1 cellular context compared by ENCODE assay signal in the genomic region with DNA sequence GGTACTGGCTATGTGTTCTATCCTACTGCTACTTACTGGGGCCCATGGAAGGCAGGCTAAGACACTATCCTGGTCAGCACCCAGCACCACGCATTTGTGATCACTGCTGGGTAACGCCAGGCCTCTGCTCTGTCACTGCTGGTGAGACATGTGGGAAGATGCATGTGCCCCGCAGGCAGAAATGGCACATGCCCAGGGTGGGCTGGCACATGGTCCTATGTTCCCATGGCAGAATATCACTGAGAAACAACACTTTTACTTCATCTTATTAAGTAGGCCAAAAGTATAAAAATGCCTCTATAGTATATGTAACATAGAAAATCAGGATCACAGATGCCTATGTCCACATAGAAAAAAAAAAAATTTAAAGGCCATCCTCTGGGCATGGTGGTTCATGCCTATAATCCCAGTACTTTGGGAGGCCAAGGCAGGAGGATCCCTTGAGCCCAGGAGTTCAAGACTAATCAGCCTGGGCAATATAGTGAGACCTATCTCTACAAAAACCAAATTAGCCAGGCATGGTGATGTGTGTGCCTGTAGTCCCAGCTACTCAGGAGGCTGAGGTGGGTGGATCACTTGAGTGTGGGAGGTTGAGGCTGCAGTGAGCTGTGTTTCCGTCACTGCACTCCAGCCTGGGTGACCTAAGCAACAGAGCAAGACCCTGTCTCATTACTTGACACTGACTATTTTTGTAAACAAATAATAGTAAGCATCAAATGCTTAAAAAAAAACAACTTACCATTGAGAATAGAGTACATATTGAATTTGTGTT.
TF ChIP-seq lines count a peak whose summit lies in the region.

No MANE protein-coding gene starts in this region.

TF ChIP-seq in endothelial cell of umbilical vein, 7 proteins besides CTCF, POLR2A, EP300 and RAD21 (continued from another document):
- TF ChIP-seq, protein P1, sequence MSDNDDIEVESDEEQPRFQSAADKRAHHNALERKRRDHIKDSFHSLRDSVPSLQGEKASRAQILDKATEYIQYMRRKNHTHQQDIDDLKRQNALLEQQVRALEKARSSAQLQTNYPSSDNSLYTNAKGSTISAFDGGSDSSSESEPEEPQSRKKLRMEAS (IDR thresholded peaks at IDR 0.05; ENCODE audit: insufficient read depth, insufficient read length): peak; percentile 16
